In the genomic region with DNA sequence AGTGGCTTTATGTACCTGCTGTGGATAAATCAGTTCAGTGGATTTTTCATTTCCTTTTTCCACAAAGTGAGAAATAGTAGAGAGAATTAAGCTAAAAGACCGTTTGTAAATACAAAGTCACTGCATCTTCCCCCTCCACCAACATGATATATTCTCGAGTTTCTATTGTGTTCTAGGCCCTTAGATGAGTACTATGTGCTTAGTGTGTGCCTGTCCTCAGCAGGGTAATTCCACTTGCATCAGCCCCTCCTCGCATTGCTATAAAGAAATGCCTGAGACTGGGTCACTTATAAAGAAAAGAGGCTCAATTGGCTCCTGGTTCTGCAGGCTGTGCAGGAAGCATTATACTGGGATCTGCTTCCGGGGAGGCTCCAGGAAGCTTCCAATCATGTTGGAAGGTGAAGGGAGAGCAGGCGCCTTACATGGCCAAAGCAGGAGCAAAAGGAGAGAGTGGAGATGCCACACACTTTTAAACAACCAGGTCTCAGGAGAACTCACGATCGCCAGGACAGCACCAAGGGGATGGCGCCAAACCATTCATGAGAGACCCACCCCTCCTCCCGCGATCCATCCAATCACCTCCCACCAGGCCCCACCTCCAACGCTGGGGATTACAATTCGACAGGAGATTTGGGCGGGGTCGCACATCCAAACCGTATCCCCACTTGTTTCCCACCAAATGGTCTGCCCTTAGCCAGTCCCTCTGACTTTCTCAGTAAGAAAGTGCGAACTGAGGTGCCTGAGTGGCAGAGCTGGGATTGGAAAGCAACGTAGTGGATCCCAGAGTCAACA, we compare ENCODE assay signal across 8 cellular contexts.
DNase-seq lines count a peak whose midpoint lies in the region; ATAC-seq and TF ChIP-seq lines count a peak whose summit lies in the region.

No MANE protein-coding gene starts in this region.

- H3K27me3 Mint-ChIP-seq in activated B cell treated with CpG ODN at 0.5 μM for 24 hours, result peaks cover 21% of the 10 kb centered on the region
- peaks cover 1% of the 10 kb centered on the region for H3K27me3 Mint-ChIP-seq in glutamatergic neuron (ENCODE audit: unreplicated experiment)

- TF ChIP-seq CTCF in activated B cell treated with CpG ODN at 0.5 μM for 24 hours (IDR thresholded peaks at IDR 0.05), result no peak
- no peak for TF ChIP-seq CTCF in glutamatergic neuron (IDR thresholded peaks at IDR 0.05; ENCODE audit: partially characterized antibody, unreplicated experiment)

- POLR2A ChIA-PET in activated B cell treated with CpG ODN at 0.5 μM for 24 hours (lab: Charles Lee), result interaction anchor here (1.0 kb wide), 2 partner anchors 23 to 214 kb away, joined by 3 to 5 read pairs; no protein-coding TSS in a partner anchor

- CTCF ChIA-PET in activated B cell treated with CpG ODN at 0.5 μM for 24 hours (lab: Charles Lee), result interaction anchor here (0.9 to 9.6 kb wide), 32 partner anchors 9 to 968 kb away, joined by 3 to 371 read pairs (median 5); no protein-coding TSS in a partner anchor

- H3K27ac Mint-ChIP-seq in activated B cell treated with CpG ODN at 0.5 μM for 24 hours (no peak overlapping the region), glutamatergic neuron (ENCODE audit: unreplicated experiment) (no peak overlapping the region)

- intact Hi-C loops in activated B cell treated with CpG ODN at 0.5 μM for 24 hours (cut with micrococcal nuclease), result loop anchor here (1.0 to 10.0 kb wide), 7 partner anchors 23 to 969 kb away; no protein-coding TSS in a partner anchor

- ATAC-seq in HG02610 (IDR thresholded peaks at IDR 0.05; ENCODE audit: unreplicated experiment) (peak; percentile 4), activated B cell treated with CpG ODN at 0.5 μM for 24 hours (ENCODE audit: low read depth) (no peak)

- peaks cover 11% of the 10 kb centered on the region for H3K4me1 Mint-ChIP-seq in activated B cell treated with CpG ODN at 0.5 μM for 24 hours
- no peaks in the 10 kb centered on the region for H3K4me1 Mint-ChIP-seq in glutamatergic neuron (ENCODE audit: low read depth, unreplicated experiment)

- H3K4me3 Mint-ChIP-seq in activated B cell treated with CpG ODN at 0.5 μM for 24 hours (peak overlapping the region; percentile 83), glutamatergic neuron (ENCODE audit: unreplicated experiment) (peak overlapping the region; percentile 97)

- DNase-seq in ELF-1 (ENCODE audit: low read depth, low spot score) (peak; percentile 84), activated B cell treated with CpG ODN at 0.5 μM for 24 hours (no peak), glutamatergic neuron (peak; percentile 34), retina (peak; percentile 4), putamen (ENCODE audit: low spot score) (no peak), HuH-7.5 (ENCODE audit: low spot score) (no peak), GM03348 (ENCODE audit: low spot score) (no peak)

- H3K36me3 Mint-ChIP-seq in activated B cell treated with CpG ODN at 0.5 μM for 24 hours (ENCODE audit: low read depth) (no peaks in the 10 kb centered on the region), glutamatergic neuron (ENCODE audit: unreplicated experiment) (no peaks in the 10 kb centered on the region)

- no peaks in the 10 kb centered on the region for H3K9me3 Mint-ChIP-seq in activated B cell treated with CpG ODN at 0.5 μM for 24 hours
- H3K9me3 Mint-ChIP-seq in glutamatergic neuron (ENCODE audit: unreplicated experiment), result no peaks in the 10 kb centered on the region

Comparison
In these comparisons a context has a peak if more than half of its experiments do, and no peak if none do; other contexts are left out.
1. DNase-seq: peak in ELF-1 (single experiment), glutamatergic neuron (single experiment) and retina (single experiment); none in activated B cell treated with CpG ODN at 0.5 μM for 24 hours (single experiment), putamen (single experiment), HuH-7.5 (single experiment) and GM03348 (single experiment).